Comparison of ENCODE assay signal across 20 cellular contexts in the genomic region with DNA sequence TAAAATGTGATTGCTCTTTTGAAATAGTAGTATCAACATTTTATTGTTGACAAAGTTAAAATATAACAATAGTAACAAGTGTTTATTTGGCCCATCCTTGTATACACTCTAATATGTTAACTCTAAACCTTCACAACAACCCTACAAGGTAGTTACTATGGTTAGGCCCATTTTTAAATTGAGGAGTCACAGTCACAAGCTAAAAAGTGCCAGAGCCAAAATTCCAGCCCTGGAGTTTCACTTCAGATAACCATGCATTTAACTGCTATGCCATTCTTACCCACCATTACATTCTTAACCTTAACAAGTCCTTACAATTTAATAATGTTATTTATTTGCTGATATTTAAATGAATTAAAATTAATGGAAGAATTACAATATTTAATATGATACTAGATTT.
DNase-seq lines count a peak whose midpoint lies in the region; ATAC-seq, FAIRE-seq and TF ChIP-seq lines count a peak whose summit lies in the region.
"Had no signal": no experiment of that assay in that cellular context is flagged by ENCODE, and none has a peak within 500 bp of the region (broad histone marks: within the 10 kb centered on the region; RNA-seq: fewer than 3 reads in every experiment).

No MANE protein-coding gene starts in this region.

- no peaks in the 10 kb centered on the region for H3K27me3 ChIP-seq in left ventricle myocardium inferior (ENCODE audit: low read depth)
- H3K27me3 ChIP-seq: BE2C had no signal

- intact Hi-C loops in left ventricle myocardium inferior (cut with micrococcal nuclease) = no loop called here
- intact Hi-C loops in cardiac septum (cut with DNase I) = no loop called here

- H3K4me1 ChIP-seq in left ventricle myocardium inferior = peaks cover 22% of the 10 kb centered on the region
- H3K4me1 ChIP-seq: BE2C, Caco-2 had no signal

- DNase-seq in left ventricle myocardium inferior (no peak), cardiac septum (ENCODE audit: low spot score) (no peak), frontal cortex (ENCODE audit: low spot score in 2 of 2) (no peak)
- no peak for DNase-seq in activated CD4-positive, CD25-positive, alpha-beta regulatory T cell treated with anti-CD3 and anti-CD28 coated beads, Interleukin-2, amount 50 U/mL, for 72 hours
- DNase-seq: ACHN; BE2C; C1 segment of cervical spinal cord; Caco-2; CD4-positive, CD25-positive, alpha-beta regulatory T cell; GDM1; GOT3; H7; HFFc6; IMR-90 had no signal

- no peak for ATAC-seq in HG02623 (IDR thresholded peaks at IDR 0.05; ENCODE audit: unreplicated experiment)
- ATAC-seq: HCT116 had no signal

- FAIRE-seq in G401.6 (lab: Jason Lieb, UNC) (peak; percentile 40), frontal cortex (lab: Jason Lieb, UNC) (peak; percentile 21)
- FAIRE-seq: D721Med, GM12892, HTR-8/SVneo had no signal

- TF ChIP-seq CTCF in left ventricle myocardium inferior (IDR thresholded peaks at IDR 0.05; ENCODE audit: borderline replicate concordance) = no peak

- no peaks in the 10 kb centered on the region for H3K9me3 ChIP-seq in left ventricle myocardium inferior (replicated peaks)
- H3K9me3 ChIP-seq: BE2C, Caco-2 had no signal

- H3K36me3 ChIP-seq in left ventricle myocardium inferior = no peaks in the 10 kb centered on the region
- H3K36me3 ChIP-seq: BE2C had no signal

- no peak overlapping the region for H3K4me3 ChIP-seq in left ventricle myocardium inferior

- H3K27ac ChIP-seq in left ventricle myocardium inferior (replicated peaks) = peak overlapping the region; percentile 50
